15 cellular contexts compared by ENCODE assay signal in genomic region chr1:33635336-33636012, GRCh38.
A peak's percentile ranks its signal among the peaks of the same experiment; 100 is the strongest.
DNase-seq lines count a peak whose midpoint lies in the region; ATAC-seq lines count a peak whose summit lies in the region.
"Had no signal": no experiment of that assay in that cellular context is flagged by ENCODE, and none has a peak within 500 bp of the region (broad histone marks: within the 10 kb centered on the region; RNA-seq: fewer than 3 reads in every experiment).

No MANE protein-coding gene starts in this region.

- no peaks in the 10 kb centered on the region for H3K4me1 Mint-ChIP-seq in activated T-helper 17 cell treated with anti-CD3 and anti-CD28 coated beads, Interleukin-2, amount 50 U/mL, for 72 hours

- H3K36me3 Mint-ChIP-seq in activated T-helper 17 cell treated with anti-CD3 and anti-CD28 coated beads, Interleukin-2, amount 50 U/mL, for 72 hours (ENCODE audit: low read depth): no peaks in the 10 kb centered on the region
- H3K36me3 Mint-ChIP-seq: CD4-positive, alpha-beta memory T cell; IgD-negative memory B cell had no signal

- peak; percentile 26 for DNase-seq in DMS 273 (lab: John Stamatoyannopoulos, UW; ENCODE audit: unreplicated experiment)
- no peak for DNase-seq in DMS 273 treated with DMSO at 0.1 percent for 48 hours (lab: John Stamatoyannopoulos, UW)
- peak; percentile 39 for DNase-seq in mesenteric fat pad (ENCODE audit: low spot score)
- DNase-seq in stimulated activated naive CD4-positive, alpha-beta T cell (lab: John Stamatoyannopoulos, UW): no peak
- DNase-seq: CD4-positive, alpha-beta memory T cell; DMS153; NCI-H1105; NCI-H2029 treated with DMSO at 0.1 percent for 48 hours; NCI-H774; NK-92 treated with Interleukin-12 subunit alpha and Interleukin-12 subunit beta, amount 100 ng/mL, for 24 hours had no signal

- H3K9me3 Mint-ChIP-seq in activated T-helper 17 cell treated with anti-CD3 and anti-CD28 coated beads, Interleukin-2, amount 50 U/mL, for 72 hours: no peaks in the 10 kb centered on the region
- H3K9me3 Mint-ChIP-seq: CD4-positive, alpha-beta memory T cell; IgD-negative memory B cell had no signal

- peaks cover 32% of the 10 kb centered on the region for H3K27me3 Mint-ChIP-seq in activated T-helper 17 cell treated with anti-CD3 and anti-CD28 coated beads, Interleukin-2, amount 50 U/mL, for 72 hours

- H3K27ac Mint-ChIP-seq in activated T-helper 17 cell treated with anti-CD3 and anti-CD28 coated beads, Interleukin-2, amount 50 U/mL, for 72 hours: no peak overlapping the region
- H3K27ac Mint-ChIP-seq: IgD-negative memory B cell had no signal

- no peak overlapping the region for H3K4me3 Mint-ChIP-seq in activated T-helper 17 cell treated with anti-CD3 and anti-CD28 coated beads, Interleukin-2, amount 50 U/mL, for 72 hours
- H3K4me3 Mint-ChIP-seq: IgD-negative memory B cell had no signal

- ATAC-seq in esophagus mucosa (peak; percentile 28), GM18909 (IDR thresholded peaks at IDR 0.05; ENCODE audit: poor library complexity, unreplicated experiment) (no peak), GM18519 (IDR thresholded peaks at IDR 0.05; ENCODE audit: low FRiP score, unreplicated experiment) (no peak)
- ATAC-seq in activated T-helper 17 cell treated with anti-CD3 and anti-CD28 coated beads, Interleukin-2, amount 50 U/mL, for 72 hours (replicated peaks): no peak

Comparison
In these comparisons a context has a peak if more than half of its experiments do, and no peak if none do; other contexts are left out.
1. DNase-seq: peak in DMS 273 (single experiment) and mesenteric fat pad (single experiment); none in DMS 273 treated with DMSO at 0.1 percent for 48 hours (single experiment) and stimulated activated naive CD4-positive, alpha-beta T cell (0 of 6).